Comparison of ENCODE assay signal across 22 cellular contexts in the genomic region with DNA sequence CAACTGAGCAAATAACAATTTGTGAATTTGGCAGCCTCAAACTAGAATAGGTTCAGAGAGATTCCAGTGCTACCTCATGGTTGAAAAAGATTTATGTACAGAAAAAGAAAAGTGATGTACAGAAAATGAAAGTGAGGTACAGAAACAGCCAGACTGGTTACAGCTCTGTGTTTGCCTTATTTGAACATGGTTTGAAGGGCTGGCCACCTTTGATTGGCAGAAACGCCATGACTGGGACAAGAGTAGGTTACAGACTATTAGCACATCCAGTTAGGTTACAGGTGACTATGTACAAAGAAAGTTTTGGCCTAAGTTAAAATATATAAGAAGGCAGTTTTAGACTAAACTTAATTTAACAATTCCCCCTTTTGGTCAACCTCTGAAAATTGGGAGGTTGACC.
DNase-seq lines count a peak whose midpoint lies in the region; ATAC-seq, FAIRE-seq and TF ChIP-seq lines count a peak whose summit lies in the region.
"Had no signal": no experiment of that assay in that cellular context is flagged by ENCODE, and none has a peak within 500 bp of the region (broad histone marks: within the 10 kb centered on the region; RNA-seq: fewer than 3 reads in every experiment).

No MANE protein-coding gene starts in this region.

- H3K4me3 Mint-ChIP-seq in activated naive CD4-positive, alpha-beta T cell treated with anti-CD3 and anti-CD28 coated beads for 36 hours, result no peak overlapping the region
- no peak overlapping the region for H3K4me3 Mint-ChIP-seq in naive thymus-derived CD4-positive, alpha-beta T cell
- H3K4me3 Mint-ChIP-seq: B cell; CD8-positive, alpha-beta memory T cell; HFFc6; IgD-negative memory B cell had no signal

- H3K36me3 ChIP-seq in GM12878 (ENCODE audit: control insufficient read depth in 2 of 2, insufficient read depth in 2 of 2, low read length in 1 of 2), result no peaks in the 10 kb centered on the region
- no peaks in the 10 kb centered on the region for H3K36me3 ChIP-seq in naive thymus-derived CD4-positive, alpha-beta T cell (ENCODE audit: control insufficient read depth in 2 of 3, insufficient read depth in 3 of 3, low read length in 3 of 3)
- H3K36me3 ChIP-seq: BLaER1 treated with 17β-estradiol and CSF1 and Interleukin-3, amounts not matched to agents 10 nM and 100 nM; HAP-1 had no signal

- H3K9me3 ChIP-seq in GM12878 (replicated peaks; ENCODE audit: control insufficient read depth, insufficient read depth, low read length), result no peaks in the 10 kb centered on the region
- peaks cover 0 to 5% (median 0%) of the 10 kb centered on the region in 3 experiments for H3K9me3 ChIP-seq in naive thymus-derived CD4-positive, alpha-beta T cell (ENCODE audit: control insufficient read depth in 2 of 3, low read length in 3 of 3)
- H3K9me3 ChIP-seq: BLaER1 treated with 17β-estradiol and CSF1 and Interleukin-3, amounts not matched to agents 10 nM and 100 nM; HAP-1 had no signal

- SMC1A ChIA-PET in GM12878 (lab: Charles Lee; ENCODE audit: uncharacterized antibody, unreplicated experiment), result no interaction called here

- H3K27ac ChIP-seq in GM12878 (ENCODE audit: control insufficient read depth, insufficient read depth), result no peak overlapping the region
- no peak overlapping the region for H3K27ac ChIP-seq in naive thymus-derived CD4-positive, alpha-beta T cell (ENCODE audit: low read depth, low read length)
- H3K27ac ChIP-seq: BLaER1 treated with 17β-estradiol and CSF1 and Interleukin-3, amounts not matched to agents 10 nM and 100 nM; GM23248 had no signal

- TF ChIP-seq POLR2A in GM12891 (IDR thresholded peaks at IDR 0.05; ENCODE audit: low read depth, low read length), result no peak
- TF ChIP-seq POLR2A in GM12878 (IDR thresholded peaks at IDR 0.05; ENCODE audit: low read depth, low read length), result no peak

- in situ Hi-C loops in GM12878 (cut with MboI), result no loop called here

- FAIRE-seq in GM12891 (lab: Jason Lieb, UNC) (peak; percentile 48), GM12878 (lab: Jason Lieb, UNC) (no peak)
- FAIRE-seq: GM19239, HepG2 had no signal

- no peak for TF ChIP-seq EP300 in GM12878 (IDR thresholded peaks at IDR 0.05; ENCODE audit: borderline replicate concordance in 1 of 2, control insufficient read depth in 1 of 2, low read depth in 2 of 2, low read length in 2 of 2)

- no peaks in the 10 kb centered on the region for H3K27me3 Mint-ChIP-seq in activated naive CD4-positive, alpha-beta T cell treated with anti-CD3 and anti-CD28 coated beads for 36 hours (ENCODE audit: low read depth)
- no peaks in the 10 kb centered on the region for H3K27me3 Mint-ChIP-seq in naive thymus-derived CD4-positive, alpha-beta T cell
- H3K27me3 Mint-ChIP-seq: CD8-positive, alpha-beta memory T cell; IgD-negative memory B cell had no signal

- no peak for TF ChIP-seq RAD21 in GM12878 (IDR thresholded peaks at IDR 0.05; ENCODE audit: insufficient read depth, low read depth, low read length)

- no peak overlapping the region for H3K9ac ChIP-seq in GM12878 (ENCODE audit: control insufficient read depth, insufficient read depth, low read length)
- H3K9ac ChIP-seq: BLaER1 treated with 17β-estradiol and CSF1 and Interleukin-3, amounts not matched to agents 10 nM and 100 nM; GM23248 had no signal

- no TSS peak for BruUV-seq in GM12878 (replicated peaks; lab: Mats Ljungman, UMichigan)

- peak overlapping the region; percentile 16 for H2AFZ ChIP-seq in GM12878 (ENCODE audit: control insufficient read depth, low read depth, low read length)
- H2AFZ ChIP-seq: GM23248 had no signal

- H3K4me3 ChIP-seq in GM12878, result no peak overlapping the region
- no peak overlapping the region for H3K4me3 ChIP-seq in naive thymus-derived CD4-positive, alpha-beta T cell (ENCODE audit: low read length)
- H3K4me3 ChIP-seq: BLaER1 treated with 17β-estradiol and CSF1 and Interleukin-3, amounts not matched to agents 10 nM and 100 nM; GM23248; HAP-1 had no signal

- peak; percentile 83 for ATAC-seq in GM12878
- ATAC-seq in naive thymus-derived CD4-positive, alpha-beta T cell, result peak; percentile 41
- no peak for ATAC-seq in SK-N-SH treated with all-trans-retinoic acid at 6 μM for 48 hours
- ATAC-seq: HepG2 had no signal

- CTCF ChIA-PET in activated naive CD4-positive, alpha-beta T cell treated with anti-CD3 and anti-CD28 coated beads for 36 hours (lab: Charles Lee), result no interaction called here
- CTCF ChIA-PET in GM12878 (lab: Yijun Ruan, JAX), result no interaction called here
- CTCF ChIA-PET in naive thymus-derived CD4-positive, alpha-beta T cell (lab: Charles Lee), result interaction anchor here (0.6 kb wide), 1 partner anchor 10 kb away, joined by 3 read pairs; no protein-coding TSS in a partner anchor

- POLR2A ChIA-PET in GM12878 (lab: Charles Lee), result no interaction called here
- POLR2A ChIA-PET in naive thymus-derived CD4-positive, alpha-beta T cell (lab: Charles Lee), result no interaction called here

- 89% methylated on average over 1 of the region's 1 CpG for WGBS in GM12878 (ENCODE audit: insufficient coverage, insufficient replicate concordance, low lambda C conversion rate, missing lambda C conversion rate)

- RAD21 ChIA-PET in GM12878 (lab: Charles Lee; ENCODE audit: unreplicated experiment), result no interaction called here

- intact Hi-C loops in activated naive CD4-positive, alpha-beta T cell treated with anti-CD3 and anti-CD28 coated beads for 36 hours (cut with micrococcal nuclease), result no loop called here
- intact Hi-C loops in GM12878 (cut with micrococcal nuclease; ENCODE audit: unreplicated experiment), result no loop called here
- intact Hi-C loops in naive thymus-derived CD4-positive, alpha-beta T cell (cut with micrococcal nuclease), result no loop called here

- H3K36me3 Mint-ChIP-seq in activated naive CD4-positive, alpha-beta T cell treated with anti-CD3 and anti-CD28 coated beads for 36 hours (ENCODE audit: low read depth), result no peaks in the 10 kb centered on the region
- H3K36me3 Mint-ChIP-seq in naive thymus-derived CD4-positive, alpha-beta T cell, result peaks cover 4 to 13% (median 9%) of the 10 kb centered on the region in 5 donors
- H3K36me3 Mint-ChIP-seq: IgD-negative memory B cell had no signal

- peak; percentile 35 for DNase-seq in activated naive CD4-positive, alpha-beta T cell treated with anti-CD3 and anti-CD28 coated beads for 36 hours
- no peak for DNase-seq in activated naive CD4-positive, alpha-beta T cell (lab: John Stamatoyannopoulos, UW)
- DNase-seq in GM12891 (ENCODE audit: insufficient read length, low spot score) (no peak), GM12878 (ENCODE audit: low read depth, low spot score) (no peak), activated gamma-delta T cell (lab: John Stamatoyannopoulos, UW) (no peak)
- DNase-seq in naive thymus-derived CD4-positive, alpha-beta T cell, result no peak
- DNase-seq: CD8-positive, alpha-beta memory T cell; COR-L47; DMS 273 treated with DMSO at 0.1 percent for 48 hours; DMS53; DND-41; EL; GM23248; HFFc6; KBM-7 had no signal

- H3K79me2 ChIP-seq in GM12878 (ENCODE audit: control insufficient read depth, insufficient read depth, low read length), result no peaks in the 10 kb centered on the region

- H3K27ac Mint-ChIP-seq in activated naive CD4-positive, alpha-beta T cell treated with anti-CD3 and anti-CD28 coated beads for 36 hours, result no peak overlapping the region
- peak overlapping the region in 3 of 9 donors; percentile 3 to 42 (median 22) for H3K27ac Mint-ChIP-seq in naive thymus-derived CD4-positive, alpha-beta T cell
- H3K27ac Mint-ChIP-seq: B cell, HFFc6 had no signal

- no peaks in the 10 kb centered on the region for H3K4me1 ChIP-seq in GM12878 (ENCODE audit: control insufficient read depth, insufficient read depth, low read length)
- H3K4me1 ChIP-seq in naive thymus-derived CD4-positive, alpha-beta T cell (ENCODE audit: control insufficient read depth in 2 of 2, insufficient read depth in 2 of 2, low read length in 2 of 2), result no peaks in the 10 kb centered on the region
- H3K4me1 ChIP-seq: BLaER1 treated with 17β-estradiol and CSF1 and Interleukin-3, amounts not matched to agents 10 nM and 100 nM; HAP-1 had no signal

- H3K9me3 Mint-ChIP-seq in activated naive CD4-positive, alpha-beta T cell treated with anti-CD3 and anti-CD28 coated beads for 36 hours, result peaks cover 1% of the 10 kb centered on the region
- peaks cover 0 to 19% (median 4%) of the 10 kb centered on the region in 11 donors for H3K9me3 Mint-ChIP-seq in naive thymus-derived CD4-positive, alpha-beta T cell
- H3K9me3 Mint-ChIP-seq: HFFc6 had no signal

- no peak for TF ChIP-seq CTCF in GM12878 (IDR thresholded peaks at IDR 0.05 in 2 of 3, conservative IDR thresholded peaks at IDR 0.05 in 1 of 3; ENCODE audit: control insufficient read depth in 2 of 3, extremely low read depth in 1 of 3, insufficient read depth in 1 of 3, low read depth in 3 of 3, low read length in 3 of 3)

- H3K27me3 ChIP-seq in GM12878 (replicated peaks in 1 of 2; ENCODE audit: control insufficient read depth in 2 of 2, insufficient read depth in 2 of 2, low read length in 1 of 2), result no peaks in the 10 kb centered on the region
- H3K27me3 ChIP-seq in naive thymus-derived CD4-positive, alpha-beta T cell (ENCODE audit: control insufficient read depth in 2 of 2, insufficient read depth in 2 of 2, low read length in 2 of 2), result no peaks in the 10 kb centered on the region
- H3K27me3 ChIP-seq: BLaER1 treated with 17β-estradiol and CSF1 and Interleukin-3, amounts not matched to agents 10 nM and 100 nM had no signal

- peaks cover 17% of the 10 kb centered on the region for H3K4me1 Mint-ChIP-seq in activated naive CD4-positive, alpha-beta T cell treated with anti-CD3 and anti-CD28 coated beads for 36 hours (ENCODE audit: low read depth)
- peaks cover 4 to 36% (median 17%) of the 10 kb centered on the region in 7 donors for H3K4me1 Mint-ChIP-seq in naive thymus-derived CD4-positive, alpha-beta T cell

- H3K4me2 ChIP-seq in GM12878 (ENCODE audit: control insufficient read depth, insufficient read depth), result no peak overlapping the region
- H3K4me2 ChIP-seq: BLaER1 treated with 17β-estradiol and CSF1 and Interleukin-3, amounts not matched to agents 10 nM and 100 nM had no signal

- H4K20me1 ChIP-seq in GM12878 (ENCODE audit: control insufficient read depth, insufficient read depth), result no peaks in the 10 kb centered on the region
- H4K20me1 ChIP-seq: BLaER1 treated with 17β-estradiol and CSF1 and Interleukin-3, amounts not matched to agents 10 nM and 100 nM had no signal

TF ChIP-seq in GM12891, 5 proteins besides CTCF, POLR2A, EP300 and RAD21 (continues in another document):
- TF ChIP-seq SPI1 (IDR thresholded peaks at IDR 0.05; ENCODE audit: low read depth, low read length) (no peak), POLR2AphosphoS5 (IDR thresholded peaks at IDR 0.05; ENCODE audit: low read depth, low read length) (no peak), PAX5 (IDR thresholded peaks at IDR 0.05; ENCODE audit: insufficient read depth, low read length, severe bottlenecking) (no peak)

TF ChIP-seq in GM12878, 131 proteins besides CTCF, POLR2A, EP300 and RAD21 (continues in another document):
- TF ChIP-seq SRF (IDR thresholded peaks at IDR 0.05; ENCODE audit: low read depth in 2 of 2, low read length in 2 of 2), result 0 out of 4 replicates have a peak, but pooled peaks of 1 of the 2 experiments have one; percentile 22
- no peak for TF ChIP-seq BRCA1 (IDR thresholded peaks at IDR 0.05; ENCODE audit: low read depth, low read length)

TF ChIP-seq in SK-N-SH treated with all-trans-retinoic acid at 6 μM for 48 hours, 23 proteins besides CTCF, POLR2A, EP300 and RAD21 (continues in another document):
- no peak for TF ChIP-seq ZC3H10 (CRISPR knock-in tag; IDR thresholded peaks at IDR 0.05)
